Comparison of ENCODE assay signal across 14 cellular contexts in the genomic region with DNA sequence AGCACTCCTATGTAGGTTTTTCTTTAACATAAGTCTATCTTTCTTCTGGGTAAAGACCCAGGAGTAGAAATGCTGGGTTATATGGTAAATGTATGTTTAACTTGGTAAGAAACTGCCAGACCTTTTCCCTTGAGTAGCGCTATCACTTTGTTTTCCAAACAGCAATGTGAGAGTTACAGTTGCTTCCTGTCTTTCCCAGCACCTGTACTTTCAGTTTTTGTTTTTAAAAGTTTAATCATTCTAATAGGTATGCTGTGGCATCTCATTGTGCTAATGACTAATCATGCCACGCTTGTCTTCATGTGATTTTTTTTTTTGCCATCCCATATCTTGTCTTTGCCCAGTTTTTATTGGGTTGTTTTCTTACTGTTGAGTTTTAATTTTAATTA. TPM values are rescaled to one million over a fixed set of nuclear protein-coding genes. Genes with fewer than 3 reads are reported as not detected.
DNase-seq lines count a peak whose midpoint lies in the region; ATAC-seq and TF ChIP-seq lines count a peak whose summit lies in the region.
"Had no signal": no experiment of that assay in that cellular context is flagged by ENCODE, and none has a peak within 500 bp of the region (broad histone marks: within the 10 kb centered on the region; RNA-seq: fewer than 3 reads in every experiment).

No MANE protein-coding gene starts in this region.

- H3K36me3 Mint-ChIP-seq in activated T-cell treated with anti-CD3 and anti-CD28 coated beads, Interleukin-2, amount 50 U/mL, for 24 hours (ENCODE audit: low read depth): peaks cover 75% of the 10 kb centered on the region
- H3K36me3 Mint-ChIP-seq in T-helper 17 cell (ENCODE audit: low read depth): peaks cover 4% of the 10 kb centered on the region
- H3K36me3 Mint-ChIP-seq in stimulated activated memory B cell treated with anti-CD40 and anti-IgM and Interleukin-4, amounts not matched to agents 10 μg/mL and 1 μg/mL and 100 μg/mL, for 72 hours: peaks cover 40% of the 10 kb centered on the region

- POLR2A ChIA-PET in HEK293T (lab: Yijun Ruan, JAX): no interaction called here

- H3K27ac Mint-ChIP-seq in activated T-cell treated with anti-CD3 and anti-CD28 coated beads, Interleukin-2, amount 50 U/mL, for 24 hours: peak overlapping the region; percentile 89
- peak overlapping the region; percentile 93 for H3K27ac Mint-ChIP-seq in T-helper 17 cell
- H3K27ac Mint-ChIP-seq in stimulated activated memory B cell treated with anti-CD40 and anti-IgM and Interleukin-4, amounts not matched to agents 10 μg/mL and 1 μg/mL and 100 μg/mL, for 72 hours: peak overlapping the region; percentile 80

- no peaks in the 10 kb centered on the region for H3K27me3 Mint-ChIP-seq in activated T-cell treated with anti-CD3 and anti-CD28 coated beads, Interleukin-2, amount 50 U/mL, for 24 hours
- H3K27me3 Mint-ChIP-seq in T-helper 17 cell: no peaks in the 10 kb centered on the region
- H3K27me3 Mint-ChIP-seq in stimulated activated memory B cell treated with anti-CD40 and anti-IgM and Interleukin-4, amounts not matched to agents 10 μg/mL and 1 μg/mL and 100 μg/mL, for 72 hours: no peaks in the 10 kb centered on the region

- H3K4me3 Mint-ChIP-seq in activated T-cell treated with anti-CD3 and anti-CD28 coated beads, Interleukin-2, amount 50 U/mL, for 24 hours: no peak overlapping the region
- H3K4me3 Mint-ChIP-seq in T-helper 17 cell: peak overlapping the region; percentile 83
- no peak overlapping the region for H3K4me3 Mint-ChIP-seq in stimulated activated memory B cell treated with anti-CD40 and anti-IgM and Interleukin-4, amounts not matched to agents 10 μg/mL and 1 μg/mL and 100 μg/mL, for 72 hours

- no peak for DNase-seq in activated T-cell treated with anti-CD3 and anti-CD28 coated beads, Interleukin-2, amount 50 U/mL, for 24 hours
- no peak for DNase-seq in activated T-cell treated with anti-CD3 and anti-CD28 coated beads, Interleukin-2, amount 50 U/mL, for 1 hour
- DNase-seq in T-helper 17 cell (no peak), dermis microvascular lymphatic vessel endothelial cell (ENCODE audit: low read depth in 2 of 2) (peak; percentile 27 to 59), NCI-H2196 treated with DMSO at 0.1 percent for 48 hours (lab: John Stamatoyannopoulos, UW; ENCODE audit: unreplicated experiment) (no peak), HEK293T (ENCODE audit: extremely low spot score) (no peak)
- DNase-seq: ACHN, Calu3, dorsolateral prefrontal cortex, left colon, NCI-H1694 treated with DMSO at 0.1 percent for 48 hours, NCI-H524 treated with DMSO at 0.1 percent for 48 hours had no signal

- CTCF ChIA-PET in HEK293T (lab: Yijun Ruan, JAX): interaction anchor here (0.6 kb wide), 1 partner anchor 115 kb away, joined by 3 read pairs; no protein-coding TSS in a partner anchor

- H3K9me3 ChIP-seq in T-helper 17 cell (ENCODE audit: control insufficient read depth, low read length, poor library complexity, severe bottlenecking): no peaks in the 10 kb centered on the region

- peaks cover 21% of the 10 kb centered on the region for H3K4me1 Mint-ChIP-seq in activated T-cell treated with anti-CD3 and anti-CD28 coated beads, Interleukin-2, amount 50 U/mL, for 24 hours (ENCODE audit: low read depth)
- peaks cover 27% of the 10 kb centered on the region for H3K4me1 Mint-ChIP-seq in T-helper 17 cell
- peaks cover 19% of the 10 kb centered on the region for H3K4me1 Mint-ChIP-seq in stimulated activated memory B cell treated with anti-CD40 and anti-IgM and Interleukin-4, amounts not matched to agents 10 μg/mL and 1 μg/mL and 100 μg/mL, for 72 hours

- ATAC-seq in T-helper 17 cell: peak; percentile 75
- no peak for ATAC-seq in stimulated activated memory B cell treated with anti-CD40 and anti-IgM and Interleukin-4, amounts not matched to agents 10 μg/mL and 1 μg/mL and 100 μg/mL, for 72 hours
- no peak for ATAC-seq in GM18909 (IDR thresholded peaks at IDR 0.05; ENCODE audit: poor library complexity, unreplicated experiment)
- ATAC-seq: left colon had no signal

- H3K9me3 Mint-ChIP-seq in activated T-cell treated with anti-CD3 and anti-CD28 coated beads, Interleukin-2, amount 50 U/mL, for 24 hours: no peaks in the 10 kb centered on the region
- H3K9me3 Mint-ChIP-seq in stimulated activated memory B cell treated with anti-CD40 and anti-IgM and Interleukin-4, amounts not matched to agents 10 μg/mL and 1 μg/mL and 100 μg/mL, for 72 hours: no peaks in the 10 kb centered on the region

TF ChIP-seq in HEK293T, 16 proteins besides CTCF, POLR2A, EP300 and RAD21:
- no peak for TF ChIP-seq ZNF384 (IDR thresholded peaks at IDR 0.05)
- TF ChIP-seq CTBP1 (IDR thresholded peaks at IDR 0.05; ENCODE audit: borderline replicate concordance): no peak
- no peak for TF ChIP-seq FOXA1 (IDR thresholded peaks at IDR 0.05)
- no peak for TF ChIP-seq LEF1 (IDR thresholded peaks at IDR 0.05; ENCODE audit: borderline replicate concordance)
- TF ChIP-seq SP1 (IDR thresholded peaks at IDR 0.05): no peak
- no peak for TF ChIP-seq FOXM1 (IDR thresholded peaks at IDR 0.05; ENCODE audit: borderline replicate concordance)
- no peak for TF ChIP-seq SUZ12 (IDR thresholded peaks at IDR 0.05)
- TF ChIP-seq, protein P1, sequence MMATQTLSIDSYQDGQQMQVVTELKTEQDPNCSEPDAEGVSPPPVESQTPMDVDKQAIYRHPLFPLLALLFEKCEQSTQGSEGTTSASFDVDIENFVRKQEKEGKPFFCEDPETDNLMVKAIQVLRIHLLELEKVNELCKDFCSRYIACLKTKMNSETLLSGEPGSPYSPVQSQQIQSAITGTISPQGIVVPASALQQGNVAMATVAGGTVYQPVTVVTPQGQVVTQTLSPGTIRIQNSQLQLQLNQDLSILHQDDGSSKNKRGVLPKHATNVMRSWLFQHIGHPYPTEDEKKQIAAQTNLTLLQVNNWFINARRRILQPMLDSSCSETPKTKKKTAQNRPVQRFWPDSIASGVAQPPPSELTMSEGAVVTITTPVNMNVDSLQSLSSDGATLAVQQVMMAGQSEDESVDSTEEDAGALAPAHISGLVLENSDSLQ (IDR thresholded peaks at IDR 0.05): no peak
- no peak for TF ChIP-seq TARDBP (IDR thresholded peaks at IDR 0.05)
- no peak for TF ChIP-seq FOXK2 (IDR thresholded peaks at IDR 0.05)
- no peak for TF ChIP-seq HDGF (IDR thresholded peaks at IDR 0.05; ENCODE audit: borderline replicate concordance)
- no peak for TF ChIP-seq BHLHE40 (IDR thresholded peaks at IDR 0.05; ENCODE audit: borderline replicate concordance)
- TF ChIP-seq ELF4 (IDR thresholded peaks at IDR 0.05): no peak
- no peak for TF ChIP-seq ARNT (IDR thresholded peaks at IDR 0.05)
- TF ChIP-seq L3MBTL2 (conservative IDR thresholded peaks at IDR 0.05): no peak
- no peak for TF ChIP-seq NFRKB (IDR thresholded peaks at IDR 0.05)

RNA-seq across cellular contexts. Expression of a gene that starts 28.1 kb away (rescaled TPM):
- total RNA-seq in T-helper 17 cell (10 to 100 TPM; 84.9 to 95.9 TPM), dermis microvascular lymphatic vessel endothelial cell (28.6 and 35.1 TPM in 2 replicates)

RNA-seq across cellular contexts. Expression of a gene that starts 31.2 kb away (rescaled TPM):
- total RNA-seq in T-helper 17 cell (10 to 100 TPM; 78.8 to 87.5 TPM), dermis microvascular lymphatic vessel endothelial cell (46.1 and 63.8 TPM in 2 replicates)

Comparison
In these comparisons a context has a peak if more than half of its experiments do, and no peak if none do; other contexts are left out.
1. DNase-seq: peak in dermis microvascular lymphatic vessel endothelial cell (2 of 2); none in activated T-cell treated with anti-CD3 and anti-CD28 coated beads, Interleukin-2, amount 50 U/mL, for 24 hours (single experiment), activated T-cell treated with anti-CD3 and anti-CD28 coated beads, Interleukin-2, amount 50 U/mL, for 1 hour (single experiment), T-helper 17 cell (0 of 3), NCI-H2196 treated with DMSO at 0.1 percent for 48 hours (single experiment) and HEK293T (single experiment).
2. Peak in every context shown above with its lines, with median percentiles within 50 percentile points of each other: H3K27ac Mint-ChIP-seq.